8 cellular contexts compared by ENCODE assay signal in the genomic region with DNA sequence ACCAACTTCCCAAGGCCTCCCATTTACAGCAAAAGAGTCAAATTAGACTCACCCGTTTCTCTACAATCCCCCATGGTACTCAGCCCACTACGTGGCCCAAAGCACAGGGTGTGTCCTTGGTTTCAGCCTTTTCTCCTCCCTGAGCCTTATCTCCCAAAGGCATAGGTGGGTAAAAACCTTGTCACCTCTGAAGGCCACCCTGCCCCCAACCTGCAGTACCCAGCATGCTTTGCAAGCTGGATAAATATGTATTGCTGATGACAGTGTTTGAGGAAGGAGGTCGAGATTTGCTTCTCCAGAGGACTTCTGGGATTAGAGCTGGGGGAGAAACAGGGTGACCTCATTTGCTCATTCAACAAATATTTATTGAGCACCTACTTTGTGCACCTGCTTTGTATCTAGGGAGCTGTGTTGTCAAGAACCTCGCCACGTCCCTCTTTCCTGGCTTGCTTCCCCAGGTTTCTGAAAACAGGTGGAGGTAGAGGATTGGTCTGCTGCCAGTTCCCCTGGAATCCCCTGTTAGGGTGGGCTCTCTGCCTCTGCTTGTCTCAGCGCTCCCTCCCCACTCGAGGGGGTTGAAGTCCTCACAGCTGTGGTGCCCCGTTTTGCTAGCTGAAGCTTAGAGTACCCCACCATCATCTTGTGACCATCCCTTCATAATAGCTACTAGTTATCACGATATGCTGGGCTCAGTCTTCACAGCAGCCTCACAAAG. TPM values are rescaled to one million over a fixed set of nuclear protein-coding genes. Genes with fewer than 3 reads are reported as not detected.
DNase-seq lines count a peak whose midpoint lies in the region; ATAC-seq and TF ChIP-seq lines count a peak whose summit lies in the region.

No MANE protein-coding gene starts in this region.

- POLR2A ChIA-PET in PC-9 (lab: Charles Lee; ENCODE audit: unreplicated experiment) = no interaction called here

- intact Hi-C loops in PC-9 (cut with micrococcal nuclease; ENCODE audit: unreplicated experiment) = loop anchor here (5.0 kb wide), 2 partner anchors 184 to 196 kb away; no protein-coding TSS in a partner anchor

- TF ChIP-seq CTCF in DND-41 (IDR thresholded peaks at IDR 0.05; ENCODE audit: borderline replicate concordance, extremely low read depth, low read length, poor library complexity, severe bottlenecking) (no peak), PC-9 (conservative IDR thresholded peaks at IDR 0.05) (no peak)

- no peaks in the 10 kb centered on the region for H3K9me2 ChIP-seq in PC-9 (ENCODE audit: insufficient read depth)

- H3K27me3 ChIP-seq in DND-41 (ENCODE audit: insufficient read depth, low read length, poor library complexity) (no peaks in the 10 kb centered on the region), PC-9 (ENCODE audit: insufficient read depth, low read depth) (no peaks in the 10 kb centered on the region), rectal smooth muscle tissue (ENCODE audit: control insufficient read depth, insufficient read depth, low read length) (no peaks in the 10 kb centered on the region)

- ATAC-seq in DND-41 (ENCODE audit: insufficient read depth, low read depth) (no peak), GM18858 (IDR thresholded peaks at IDR 0.05; ENCODE audit: unreplicated experiment) (no peak)

- H3K9me3 ChIP-seq in DND-41 (ENCODE audit: insufficient read depth, low read length, severe bottlenecking) (no peaks in the 10 kb centered on the region), PC-9 (ENCODE audit: insufficient read depth, low read depth) (no peaks in the 10 kb centered on the region)

- H3K4me3 ChIP-seq in DND-41 (ENCODE audit: low read depth in 1 of 2, low read length in 2 of 2) (no peak overlapping the region; a peak in 1 of 4 replicates), PC-9 (peak overlapping the region; percentile 97; the same call in 1 of the 2 replicates), rectal smooth muscle tissue (ENCODE audit: low read length) (peak overlapping the region; percentile 99)

- peaks cover 62% of the 10 kb centered on the region for H3F3A ChIP-seq in PC-9 (ENCODE audit: insufficient read depth, low read depth)

- H3K4me1 ChIP-seq in DND-41 (ENCODE audit: insufficient read depth, low read length) (peaks cover 68% of the 10 kb centered on the region), PC-9 (replicated peaks; ENCODE audit: insufficient read depth) (peaks cover 68% of the 10 kb centered on the region), rectal smooth muscle tissue (ENCODE audit: control insufficient read depth, insufficient read depth, low read length) (peaks cover 45% of the 10 kb centered on the region)

- H4K20me1 ChIP-seq in DND-41 (ENCODE audit: insufficient read depth, low read length) = peaks cover 56% of the 10 kb centered on the region
- H4K20me1 ChIP-seq in PC-9 (ENCODE audit: insufficient read depth) = peaks cover 56% of the 10 kb centered on the region

- peaks cover 76% of the 10 kb centered on the region for H3K79me2 ChIP-seq in DND-41 (ENCODE audit: insufficient read depth, low read length)
- H3K79me2 ChIP-seq in PC-9 (ENCODE audit: low read depth) = peaks cover 78% of the 10 kb centered on the region

- H3K9ac ChIP-seq in DND-41 (ENCODE audit: low read depth, low read length) (no peak overlapping the region), rectal smooth muscle tissue (ENCODE audit: low read length) (peak overlapping the region; percentile 78)

- H3K4me2 ChIP-seq in DND-41 (ENCODE audit: insufficient read depth, low read length) (peak overlapping the region; percentile 83; the same call in 1 of the 2 replicates), PC-9 (peak overlapping the region; percentile 79)

- no TSS peak for BruUV-seq in PC-9 (replicated peaks; lab: Mats Ljungman, UMichigan)

- H3K36me3 ChIP-seq in DND-41 (ENCODE audit: insufficient read depth, low read length) (peaks cover 20% of the 10 kb centered on the region), PC-9 (ENCODE audit: low read depth) (peaks cover 4% of the 10 kb centered on the region; the same call in 1 of the 2 replicates), rectal smooth muscle tissue (ENCODE audit: control insufficient read depth, insufficient read depth, low read length) (peaks cover 7% of the 10 kb centered on the region)

- H3K27ac ChIP-seq in DND-41 (ENCODE audit: low read length) = peak overlapping the region; percentile 5; the same call in 1 of the 2 replicates
- peak overlapping the region; percentile 30; the same call in 1 of the 2 replicates for H3K27ac ChIP-seq in PC-9
- H3K27ac ChIP-seq in rectal smooth muscle tissue (ENCODE audit: low read depth, low read length) = peak overlapping the region; percentile 46

- CTCF ChIA-PET in PC-9 (lab: Charles Lee) = no interaction called here

- DNase-seq in DND-41 = no peak
- peak in 1 of 2 experiments; percentile 51 for DNase-seq in PC-9
- DNase-seq in epidermal melanocyte (ENCODE audit: insufficient read length, low spot score) = peak; percentile 3
- no peak for DNase-seq in NCI-H1092 (lab: John Stamatoyannopoulos, UW)
- DNase-seq in effector CD4-positive, alpha-beta T cell = no peak
- no peak for DNase-seq in DMS153 treated with DMSO at 0.1 percent for 48 hours (lab: John Stamatoyannopoulos, UW; ENCODE audit: unreplicated experiment)

- no peak overlapping the region for H2AFZ ChIP-seq in DND-41 (ENCODE audit: low read depth, low read length)
- no peak overlapping the region for H2AFZ ChIP-seq in PC-9

RNA-seq across cellular contexts. Expression of a gene that starts 3.0 kb away (rescaled TPM):
- total RNA-seq in PC-9 (2021) = 220 and 309 TPM in 2 replicates

RNA-seq across cellular contexts. Expression of a gene that starts 19.3 kb away (rescaled TPM):
- 1,146 and 1,262 TPM in 2 replicates for total RNA-seq in PC-9 (2021)

RNA-seq across cellular contexts. Expression of a gene that starts 47.7 kb away (rescaled TPM):
- total RNA-seq in PC-9 (2021) = 13.7 and 13.9 TPM in 2 replicates

Comparison
In these comparisons a context has a peak if more than half of its experiments do, and no peak if none do; other contexts are left out.
1. H3K4me3 ChIP-seq: peak in PC-9 (single experiment) and rectal smooth muscle tissue (single experiment); none in DND-41 (0 of 2).
2. Peak in every context shown above with its lines, with median percentiles within 50 percentile points of each other: H3K27ac ChIP-seq.